ENCODE assay signal across 8 cellular contexts in genomic region chr3:155859859-155860258, GRCh38. TPM values are rescaled to one million over a fixed set of nuclear protein-coding genes. Genes with fewer than 3 reads are reported as not detected.
A peak's percentile ranks its signal among the peaks of the same experiment; 100 is the strongest.
DNase-seq lines count a peak whose midpoint lies in the region; ATAC-seq, FAIRE-seq and TF ChIP-seq lines count a peak whose summit lies in the region.

No MANE protein-coding gene starts in this region.

- no peaks in the 10 kb centered on the region for H3K27me3 ChIP-seq in endothelial cell of umbilical vein (ENCODE audit: control insufficient read depth in 2 of 2, insufficient read depth in 2 of 2, low read length in 2 of 2)

- peak; percentile 26 for DNase-seq in Ammon's horn (ENCODE audit: low spot score)
- peak; percentile 25 for DNase-seq in NCI-H146 treated with DMSO at 0.1 percent for 48 hours (lab: John Stamatoyannopoulos, UW; ENCODE audit: unreplicated experiment)
- peak; percentile 38 for DNase-seq in endothelial cell of umbilical vein (ENCODE audit: low read depth, low spot score)
- no peak for DNase-seq in GM12891 (ENCODE audit: insufficient read length, low spot score)
- DNase-seq in activated CD4-positive, alpha-beta T cell treated with anti-CD3 and anti-CD28 coated beads for 48 hours = no peak

- no peaks in the 10 kb centered on the region for H3K9me3 ChIP-seq in endothelial cell of umbilical vein (replicated peaks; ENCODE audit: control insufficient read depth, insufficient read depth, low read length)

- POLR2A ChIA-PET in endothelial cell of umbilical vein (lab: Charles Lee) = no interaction called here

- no peak for TF ChIP-seq POLR2A in endothelial cell of umbilical vein (IDR thresholded peaks at IDR 0.05; ENCODE audit: low read depth, low read length)
- TF ChIP-seq POLR2A in GM12891 (IDR thresholded peaks at IDR 0.05; ENCODE audit: low read depth, low read length) = no peak

- no peaks in the 10 kb centered on the region for H3K79me2 ChIP-seq in endothelial cell of umbilical vein (ENCODE audit: control insufficient read depth, insufficient read depth, low read length)

- ATAC-seq in GM19452 (IDR thresholded peaks at IDR 0.05; ENCODE audit: unreplicated experiment) = peak; percentile 45
- ATAC-seq in HG02588 (IDR thresholded peaks at IDR 0.05; ENCODE audit: unreplicated experiment) = no peak
- ATAC-seq in HG03521 (IDR thresholded peaks at IDR 0.05; ENCODE audit: unreplicated experiment) = no peak

- intact Hi-C loops in endothelial cell of umbilical vein (cut with micrococcal nuclease) = loop anchor here (1.0 kb wide), 1 partner anchor 107 kb away; no protein-coding TSS in a partner anchor

- dilution Hi-C loops in endothelial cell of umbilical vein (cut with MboI; ENCODE audit: extremely low pct_ligation_motif_present, low sequenced_read_pairs) = no loop called here

- peak; percentile 3 to 10 for TF ChIP-seq CTCF in endothelial cell of umbilical vein (IDR thresholded peaks at IDR 0.05; ENCODE audit: extremely low read depth in 1 of 2, insufficient read depth in 1 of 2, low read depth in 1 of 2, low read length in 2 of 2)

- CTCF ChIA-PET in endothelial cell of umbilical vein (lab: Charles Lee) = interaction anchor here (2.3 kb wide), 1 partner anchor 54 kb away, joined by 14 read pairs; the partner anchor contains the start of gene C3orf33

- H3K4me1 ChIP-seq in endothelial cell of umbilical vein (ENCODE audit: control insufficient read depth, extremely low read depth, insufficient read depth, low read length) = no peaks in the 10 kb centered on the region

- H4K20me1 ChIP-seq in endothelial cell of umbilical vein (replicated peaks; ENCODE audit: control insufficient read depth, extremely low read depth, insufficient read depth, low read length) = no peaks in the 10 kb centered on the region

- BruUV-seq in endothelial cell of umbilical vein (replicated peaks; lab: Mats Ljungman, UMichigan) = no TSS peak

- peak overlapping the region; percentile 24 for H2AFZ ChIP-seq in endothelial cell of umbilical vein (ENCODE audit: low read depth, low read length)

- H3K4me2 ChIP-seq in endothelial cell of umbilical vein (ENCODE audit: insufficient read depth, low read length) = peak overlapping the region; percentile 4

- FAIRE-seq in endothelial cell of umbilical vein (lab: Jason Lieb, UNC) = no peak
- no peak for FAIRE-seq in GM12891 (lab: Jason Lieb, UNC)

- H3K4me3 ChIP-seq in endothelial cell of umbilical vein (replicated peaks in 1 of 3; ENCODE audit: insufficient read depth in 1 of 3, low read depth in 1 of 3, low read length in 3 of 3) = no peak overlapping the region

- no peak overlapping the region for H3K9ac ChIP-seq in endothelial cell of umbilical vein (replicated peaks; ENCODE audit: extremely low read depth, insufficient read depth, low read length)

- no peak overlapping the region for H3K27ac ChIP-seq in endothelial cell of umbilical vein (ENCODE audit: insufficient read depth, low read depth, low read length)

- H3K36me3 ChIP-seq in endothelial cell of umbilical vein (ENCODE audit: control insufficient read depth in 2 of 2, extremely low read depth in 1 of 2, insufficient read depth in 2 of 2, low read length in 2 of 2) = no peaks in the 10 kb centered on the region

- H3K9me1 ChIP-seq in endothelial cell of umbilical vein (replicated peaks; ENCODE audit: control insufficient read depth, extremely low read depth, insufficient read depth, low read length) = no peaks in the 10 kb centered on the region

TF ChIP-seq in endothelial cell of umbilical vein, 7 proteins besides CTCF, POLR2A, EP300 and RAD21:
- TF ChIP-seq JUN (IDR thresholded peaks at IDR 0.05; ENCODE audit: borderline replicate concordance, insufficient read depth, insufficient read length, low read depth) = no peak
- TF ChIP-seq MYC (IDR thresholded peaks at IDR 0.05; ENCODE audit: low read depth, low read length) = no peak
- no peak for TF ChIP-seq GATA2 (IDR thresholded peaks at IDR 0.05; ENCODE audit: insufficient read depth, insufficient read length, low read depth, low read length)
- TF ChIP-seq, protein P1, sequence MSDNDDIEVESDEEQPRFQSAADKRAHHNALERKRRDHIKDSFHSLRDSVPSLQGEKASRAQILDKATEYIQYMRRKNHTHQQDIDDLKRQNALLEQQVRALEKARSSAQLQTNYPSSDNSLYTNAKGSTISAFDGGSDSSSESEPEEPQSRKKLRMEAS (IDR thresholded peaks at IDR 0.05; ENCODE audit: insufficient read depth, insufficient read length) = no peak
- TF ChIP-seq FOS (IDR thresholded peaks at IDR 0.05; ENCODE audit: borderline replicate concordance, insufficient read depth, low read length) = no peak
- no peak for TF ChIP-seq POLR2AphosphoS5 (IDR thresholded peaks at IDR 0.05; ENCODE audit: insufficient read depth, low read depth, low read length)
- no peak for TF ChIP-seq EZH2 (IDR thresholded peaks at IDR 0.05; ENCODE audit: borderline replicate concordance, low read depth, low read length, severe bottlenecking)

TF ChIP-seq in GM12891, 5 proteins besides CTCF, POLR2A, EP300 and RAD21:
- TF ChIP-seq SPI1 (IDR thresholded peaks at IDR 0.05; ENCODE audit: low read depth, low read length) (no peak), POLR2AphosphoS5 (IDR thresholded peaks at IDR 0.05; ENCODE audit: low read depth, low read length) (no peak), TAF1 (IDR thresholded peaks at IDR 0.05; ENCODE audit: low read depth, low read length) (no peak), PAX5 (IDR thresholded peaks at IDR 0.05; ENCODE audit: insufficient read depth, low read length, severe bottlenecking) (no peak), POU2F2 (IDR thresholded peaks at IDR 0.05; ENCODE audit: low read depth, low read length) (no peak)

RNA-seq across cellular contexts. Expression of gene SLC33A1, which starts 5.6 kb away (rescaled TPM):
- total RNA-seq in endothelial cell of umbilical vein = 30.1 and 30.3 TPM in 2 replicates
- polyA plus RNA-seq in endothelial cell of umbilical vein = 28.4 and 28.9 TPM in 2 replicates
- polyA plus RNA-seq in endothelial cell of umbilical vein (2011; cell fraction: cytosol; rRNA removed) = 13.8 and 16.4 TPM in 2 replicates
- 29.1 and 30.6 TPM in 2 replicates for polyA plus RNA-seq in endothelial cell of umbilical vein (2011; cell fraction: nucleus; rRNA removed)
- 23.4 and 27.9 TPM in 2 replicates for polyA plus RNA-seq in endothelial cell of umbilical vein (2012)
- 54.4 and 57.7 TPM in 2 replicates for polyA minus RNA-seq in endothelial cell of umbilical vein
- polyA minus RNA-seq in endothelial cell of umbilical vein (2011; cell fraction: cytosol; rRNA and poly(A)+ RNA removed) = 21.9 TPM
- 37.6 and 40.3 TPM in 2 replicates for polyA minus RNA-seq in endothelial cell of umbilical vein (2011; cell fraction: nucleus; rRNA and poly(A)+ RNA removed)
- 7.4 TPM for polyA plus RNA-seq in GM12891 (2012; ENCODE audit: low read depth, missing spikeins)

RNA-seq across cellular contexts. Expression of gene GMPS, which starts 10.6 kb away (rescaled TPM):
- 66.0 and 67.5 TPM in 2 replicates for total RNA-seq in endothelial cell of umbilical vein
- polyA plus RNA-seq in endothelial cell of umbilical vein = 15.0 and 18.7 TPM in 2 replicates
- polyA plus RNA-seq in endothelial cell of umbilical vein (2011; cell fraction: cytosol; rRNA removed) = 32.9 and 37.0 TPM in 2 replicates
- 25.7 and 38.2 TPM in 2 replicates for polyA plus RNA-seq in endothelial cell of umbilical vein (2011; cell fraction: nucleus; rRNA removed)
- polyA plus RNA-seq in endothelial cell of umbilical vein (2012) = 53.3 and 77.6 TPM in 2 replicates
- polyA minus RNA-seq in endothelial cell of umbilical vein = 17.2 and 27.1 TPM in 2 replicates
- 90.0 TPM for polyA minus RNA-seq in endothelial cell of umbilical vein (2011; cell fraction: cytosol; rRNA and poly(A)+ RNA removed)
- polyA minus RNA-seq in endothelial cell of umbilical vein (2011; cell fraction: nucleus; rRNA and poly(A)+ RNA removed) = 15.2 and 19.7 TPM in 2 replicates
- 65.7 TPM for polyA plus RNA-seq in GM12891 (2012; ENCODE audit: low read depth, missing spikeins)

RNA-seq across cellular contexts. Expression of gene C3orf33, which starts 53.8 kb away (rescaled TPM):
- total RNA-seq in endothelial cell of umbilical vein = 0.74 and 1.7 TPM in 2 replicates
- 2.3 and 2.4 TPM in 2 replicates for polyA plus RNA-seq in endothelial cell of umbilical vein
- polyA plus RNA-seq in endothelial cell of umbilical vein (2011; cell fraction: cytosol; rRNA removed) = 1.6 and 2.0 TPM in 2 replicates
- 1.2 and 1.4 TPM in 2 replicates for polyA plus RNA-seq in endothelial cell of umbilical vein (2011; cell fraction: nucleus; rRNA removed)
- 1.4 and 1.9 TPM in 2 replicates for polyA plus RNA-seq in endothelial cell of umbilical vein (2012)
- polyA minus RNA-seq in endothelial cell of umbilical vein = 0.39 and 0.87 TPM in 2 replicates
- 4.2 TPM for polyA minus RNA-seq in endothelial cell of umbilical vein (2011; cell fraction: cytosol; rRNA and poly(A)+ RNA removed)
- 0.53 TPM in 1 of 2 replicates, not detected in the other for polyA minus RNA-seq in endothelial cell of umbilical vein (2011; cell fraction: nucleus; rRNA and poly(A)+ RNA removed)
- polyA plus RNA-seq in GM12891 (2012; ENCODE audit: low read depth, missing spikeins) = 0.71 TPM

Comparison
In these comparisons a context has a peak if more than half of its experiments do, and no peak if none do; other contexts are left out.
1. DNase-seq: peak in Ammon's horn (single experiment), NCI-H146 treated with DMSO at 0.1 percent for 48 hours (single experiment) and endothelial cell of umbilical vein (single experiment); none in GM12891 (single experiment) and activated CD4-positive, alpha-beta T cell treated with anti-CD3 and anti-CD28 coated beads for 48 hours (single experiment).